Comparison of ENCODE assay signal across 14 cellular contexts in the genomic region with DNA sequence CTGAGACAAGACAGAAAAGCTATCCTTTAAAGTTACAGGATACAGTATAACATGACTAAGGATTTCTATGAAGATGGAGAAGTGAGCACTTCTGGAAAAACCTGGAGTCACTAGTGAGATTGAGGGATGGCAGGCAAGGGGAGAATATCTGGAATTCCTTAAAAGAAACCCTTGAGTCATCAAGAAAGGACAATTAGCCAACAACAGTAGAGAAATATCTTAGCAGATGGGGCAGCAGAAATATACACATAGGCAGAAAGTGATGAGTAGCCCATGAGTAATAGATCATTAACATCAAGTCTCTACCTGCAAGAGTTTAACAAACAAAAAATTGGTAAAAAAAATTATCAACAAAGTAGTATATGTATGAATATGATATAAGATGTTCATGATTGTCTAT.
"Had no signal": no experiment of that assay in that cellular context is flagged by ENCODE, and none has a peak within 500 bp of the region (broad histone marks: within the 10 kb centered on the region; RNA-seq: fewer than 3 reads in every experiment).

No MANE protein-coding gene starts in this region.

- DNase-seq: activated CD4-positive, alpha-beta T cell treated with anti-CD3 and anti-CD28 coated beads for 36 hours; activated CD8-positive, alpha-beta T cell treated with anti-CD3 and anti-CD28 coated beads for 36 hours; activated naive CD4-positive, alpha-beta T cell; aorta; left cardiac atrium; mucosa of descending colon; naive thymus-derived CD8-positive, alpha-beta T cell; right cardiac atrium; small intestine; T-helper 9 cell; tibial artery; uterus had no signal

- ATAC-seq: activated CD4-positive, alpha-beta T cell treated with anti-CD3 and anti-CD28 coated beads for 36 hours; activated CD8-positive, alpha-beta T cell treated with anti-CD3 and anti-CD28 coated beads for 36 hours; gastroesophageal sphincter; left cardiac atrium; mucosa of descending colon; naive thymus-derived CD8-positive, alpha-beta T cell; right cardiac atrium; stimulated activated effector memory CD8-positive, alpha-beta T cell treated with anti-CD3 and anti-CD28 coated beads, Interleukin-12 subunit alpha, Interleukin-12 subunit beta, amount 100 ng/mL, for 72 hours had no signal
